In genomic region chr6:104688283-104688969, GRCh38 we compare ENCODE assay signal across 14 cellular contexts.
DNase-seq lines count a peak whose midpoint lies in the region; ATAC-seq, FAIRE-seq and TF ChIP-seq lines count a peak whose summit lies in the region.
"Had no signal": no experiment of that assay in that cellular context is flagged by ENCODE, and none has a peak within 500 bp of the region (broad histone marks: within the 10 kb centered on the region; RNA-seq: fewer than 3 reads in every experiment).

No MANE protein-coding gene starts in this region.

- no peak for FAIRE-seq in endothelial cell of umbilical vein (lab: Jason Lieb, UNC)
- FAIRE-seq: endometrium had no signal

- H3K4me3 ChIP-seq in endothelial cell of umbilical vein (replicated peaks in 1 of 3; ENCODE audit: insufficient read depth in 1 of 3, low read depth in 1 of 3, low read length in 3 of 3) (no peak overlapping the region), SJCRH30 (no peak overlapping the region)

- H3K9me1 ChIP-seq in endothelial cell of umbilical vein (replicated peaks; ENCODE audit: control insufficient read depth, extremely low read depth, insufficient read depth, low read length) = no peaks in the 10 kb centered on the region

- TF ChIP-seq CTCF in endothelial cell of umbilical vein (IDR thresholded peaks at IDR 0.05; ENCODE audit: extremely low read depth in 1 of 2, insufficient read depth in 1 of 2, low read depth in 1 of 2, low read length in 2 of 2) = no peak

- H3K27ac ChIP-seq in endothelial cell of umbilical vein (ENCODE audit: insufficient read depth, low read depth, low read length) = no peak overlapping the region
- no peak overlapping the region for H3K27ac ChIP-seq in SJCRH30
- H3K27ac ChIP-seq: parathyroid adenoma had no signal

- no peak overlapping the region for H3K4me2 ChIP-seq in endothelial cell of umbilical vein (ENCODE audit: insufficient read depth, low read length)

- H4K20me1 ChIP-seq in endothelial cell of umbilical vein (replicated peaks; ENCODE audit: control insufficient read depth, extremely low read depth, insufficient read depth, low read length) = no peaks in the 10 kb centered on the region

- no TSS peak for BruUV-seq in endothelial cell of umbilical vein (replicated peaks; lab: Mats Ljungman, UMichigan)

- dilution Hi-C loops in endothelial cell of umbilical vein (cut with MboI; ENCODE audit: extremely low pct_ligation_motif_present, low sequenced_read_pairs) = no loop called here

- ATAC-seq in GM18502 (IDR thresholded peaks at IDR 0.05; ENCODE audit: poor library complexity, unreplicated experiment) = peak; percentile 76
- ATAC-seq in GM19467 (IDR thresholded peaks at IDR 0.05; ENCODE audit: unreplicated experiment) = peak; percentile 58
- ATAC-seq in HG03060 (IDR thresholded peaks at IDR 0.05; ENCODE audit: low read depth, unreplicated experiment) = peak; percentile 58
- ATAC-seq: Right ventricle myocardium inferior had no signal

- no peak for TF ChIP-seq POLR2A in endothelial cell of umbilical vein (IDR thresholded peaks at IDR 0.05; ENCODE audit: low read depth, low read length)

- no peak for DNase-seq in endothelial cell of umbilical vein (ENCODE audit: low read depth, low spot score)
- no peak for DNase-seq in NCI-H2227 treated with DMSO at 0.1 percent for 48 hours (lab: John Stamatoyannopoulos, UW)
- no peak for DNase-seq in SW 1271 (lab: John Stamatoyannopoulos, UW)
- no peak for DNase-seq in SJCRH30
- no peak for DNase-seq in NCI-H128 (lab: John Stamatoyannopoulos, UW; ENCODE audit: unreplicated experiment)
- DNase-seq: BE2C, NCI-H1436 treated with DMSO at 0.1 percent for 48 hours, NCI-H524 treated with DMSO at 0.1 percent for 48 hours had no signal

- H2AFZ ChIP-seq in endothelial cell of umbilical vein (ENCODE audit: low read depth, low read length) = peak overlapping the region; percentile 13
- H2AFZ ChIP-seq: parathyroid adenoma had no signal

- H3K36me3 ChIP-seq in endothelial cell of umbilical vein (ENCODE audit: control insufficient read depth in 2 of 2, extremely low read depth in 1 of 2, insufficient read depth in 2 of 2, low read length in 2 of 2) (no peaks in the 10 kb centered on the region), SJCRH30 (no peaks in the 10 kb centered on the region)
- H3K36me3 ChIP-seq: BE2C had no signal

- H3K4me1 ChIP-seq in endothelial cell of umbilical vein (ENCODE audit: control insufficient read depth, extremely low read depth, insufficient read depth, low read length) (no peaks in the 10 kb centered on the region), SJCRH30 (no peaks in the 10 kb centered on the region)
- H3K4me1 ChIP-seq: parathyroid adenoma had no signal

- intact Hi-C loops in endothelial cell of umbilical vein (cut with micrococcal nuclease) = no loop called here

- H3K27me3 ChIP-seq in endothelial cell of umbilical vein (ENCODE audit: control insufficient read depth in 2 of 2, insufficient read depth in 2 of 2, low read length in 2 of 2) = no peaks in the 10 kb centered on the region
- H3K27me3 ChIP-seq in SJCRH30 = no peaks in the 10 kb centered on the region
- H3K27me3 ChIP-seq: BE2C had no signal

- POLR2A ChIA-PET in endothelial cell of umbilical vein (lab: Charles Lee) = no interaction called here

- H3K9ac ChIP-seq in endothelial cell of umbilical vein (replicated peaks; ENCODE audit: extremely low read depth, insufficient read depth, low read length) = no peak overlapping the region
- H3K9ac ChIP-seq: parathyroid adenoma had no signal

- H3K79me2 ChIP-seq in endothelial cell of umbilical vein (ENCODE audit: control insufficient read depth, insufficient read depth, low read length) = no peaks in the 10 kb centered on the region
- H3K79me2 ChIP-seq: parathyroid adenoma had no signal

- CTCF ChIA-PET in endothelial cell of umbilical vein (lab: Charles Lee) = no interaction called here

- H3K9me3 ChIP-seq in endothelial cell of umbilical vein (replicated peaks; ENCODE audit: control insufficient read depth, insufficient read depth, low read length) (no peaks in the 10 kb centered on the region), SJCRH30 (replicated peaks) (no peaks in the 10 kb centered on the region)
- H3K9me3 ChIP-seq: BE2C had no signal

TF ChIP-seq in endothelial cell of umbilical vein, 7 proteins besides CTCF, POLR2A, EP300 and RAD21:
- no peak for TF ChIP-seq EZH2 (IDR thresholded peaks at IDR 0.05; ENCODE audit: borderline replicate concordance, low read depth, low read length, severe bottlenecking)
- no peak for TF ChIP-seq FOS (IDR thresholded peaks at IDR 0.05; ENCODE audit: borderline replicate concordance, insufficient read depth, low read length)
- TF ChIP-seq GATA2 (IDR thresholded peaks at IDR 0.05; ENCODE audit: insufficient read depth, insufficient read length, low read depth, low read length) = no peak
- TF ChIP-seq MYC (IDR thresholded peaks at IDR 0.05; ENCODE audit: low read depth, low read length) = no peak
- TF ChIP-seq, protein P1, sequence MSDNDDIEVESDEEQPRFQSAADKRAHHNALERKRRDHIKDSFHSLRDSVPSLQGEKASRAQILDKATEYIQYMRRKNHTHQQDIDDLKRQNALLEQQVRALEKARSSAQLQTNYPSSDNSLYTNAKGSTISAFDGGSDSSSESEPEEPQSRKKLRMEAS (IDR thresholded peaks at IDR 0.05; ENCODE audit: insufficient read depth, insufficient read length) = no peak
- TF ChIP-seq POLR2AphosphoS5 (IDR thresholded peaks at IDR 0.05; ENCODE audit: insufficient read depth, low read depth, low read length) = no peak
- TF ChIP-seq JUN (IDR thresholded peaks at IDR 0.05; ENCODE audit: borderline replicate concordance, insufficient read depth, insufficient read length, low read depth) = no peak
